In genomic region chr13:32587774-32588165, GRCh38 we compare ENCODE assay signal across 8 cellular contexts. TPM values are rescaled to one million over a fixed set of nuclear protein-coding genes. Genes with fewer than 3 reads are reported as not detected.
DNase-seq lines count a peak whose midpoint lies in the region; ATAC-seq and TF ChIP-seq lines count a peak whose summit lies in the region.

No MANE protein-coding gene starts in this region.

- H3K27me3 ChIP-seq in DND-41 (ENCODE audit: insufficient read depth, low read length, poor library complexity) (no peaks in the 10 kb centered on the region), stomach smooth muscle (ENCODE audit: control insufficient read depth in 1 of 2, insufficient read depth in 2 of 2, low read length in 2 of 2) (no peaks in the 10 kb centered on the region)

- H3K4me1 Mint-ChIP-seq in activated naive CD8-positive, alpha-beta T cell treated with anti-CD3 and anti-CD28 coated beads, Interleukin-2, amount 50 U/mL, for 24 hours: peaks cover 45% of the 10 kb centered on the region

- peak overlapping the region; percentile 92 for H3K27ac Mint-ChIP-seq in activated naive CD8-positive, alpha-beta T cell treated with anti-CD3 and anti-CD28 coated beads, Interleukin-2, amount 50 U/mL, for 24 hours

- peak overlapping the region; percentile 86 for H3K9ac ChIP-seq in DND-41 (ENCODE audit: low read depth, low read length)
- peak overlapping the region; percentile 76 to 80 for H3K9ac ChIP-seq in stomach smooth muscle (ENCODE audit: low read length in 2 of 2)

- ATAC-seq in DND-41 (ENCODE audit: insufficient read depth, low read depth): no peak
- no peak for ATAC-seq in activated naive CD8-positive, alpha-beta T cell treated with anti-CD3 and anti-CD28 coated beads, Interleukin-2, amount 50 U/mL, for 24 hours

- H3K9me3 Mint-ChIP-seq in activated naive CD8-positive, alpha-beta T cell treated with anti-CD3 and anti-CD28 coated beads, Interleukin-2, amount 50 U/mL, for 24 hours: no peaks in the 10 kb centered on the region

- H2AFZ ChIP-seq in DND-41 (ENCODE audit: low read depth, low read length): peak overlapping the region; percentile 76

- H3K4me3 Mint-ChIP-seq in activated naive CD8-positive, alpha-beta T cell treated with anti-CD3 and anti-CD28 coated beads, Interleukin-2, amount 50 U/mL, for 24 hours: peak overlapping the region; percentile 92

- DNase-seq in DND-41 (no peak), LHCN-M2 (ENCODE audit: low read depth) (peak; percentile 19), inferior parietal cortex (ENCODE audit: extremely low spot score) (peak; percentile 27), AG20443 (ENCODE audit: low spot score) (no peak)
- DNase-seq in activated naive CD8-positive, alpha-beta T cell treated with anti-CD3 and anti-CD28 coated beads, Interleukin-2, amount 50 U/mL, for 24 hours: no peak
- no peak for DNase-seq in NK-92 treated with Interleukin-12 subunit alpha and Interleukin-12 subunit beta, amount 100 ng/mL, for 24 hours (lab: John Stamatoyannopoulos, UW)
- DNase-seq in activated CD8-positive, alpha-beta memory T cell treated with anti-CD3 and anti-CD28 coated beads, Interleukin-2, amount 50 U/mL, for 48 hours: no peak

- peaks cover 4% of the 10 kb centered on the region for H3K36me3 Mint-ChIP-seq in activated naive CD8-positive, alpha-beta T cell treated with anti-CD3 and anti-CD28 coated beads, Interleukin-2, amount 50 U/mL, for 24 hours (ENCODE audit: low read depth)

- peaks cover 61% of the 10 kb centered on the region for H3K79me2 ChIP-seq in DND-41 (ENCODE audit: insufficient read depth, low read length)

- H3K36me3 ChIP-seq in DND-41 (ENCODE audit: insufficient read depth, low read length): peaks cover 3% of the 10 kb centered on the region
- no peaks in the 10 kb centered on the region for H3K36me3 ChIP-seq in stomach smooth muscle (ENCODE audit: control insufficient read depth in 2 of 2, insufficient read depth in 2 of 2, low read length in 2 of 2)

- H3K9me3 ChIP-seq in DND-41 (ENCODE audit: insufficient read depth, low read length, severe bottlenecking) (no peaks in the 10 kb centered on the region), stomach smooth muscle (ENCODE audit: control insufficient read depth in 2 of 2, low read length in 2 of 2) (no peaks in the 10 kb centered on the region)

- peaks cover 4% of the 10 kb centered on the region for H3K27me3 Mint-ChIP-seq in activated naive CD8-positive, alpha-beta T cell treated with anti-CD3 and anti-CD28 coated beads, Interleukin-2, amount 50 U/mL, for 24 hours

- H3K4me3 ChIP-seq in DND-41 (ENCODE audit: low read depth in 1 of 2, low read length in 2 of 2): peak overlapping the region; percentile 77 to 96
- H3K4me3 ChIP-seq in stomach smooth muscle (ENCODE audit: low read length in 2 of 2): peak overlapping the region; percentile 91 to 93

- H4K20me1 ChIP-seq in DND-41 (ENCODE audit: insufficient read depth, low read length): peaks cover 50% of the 10 kb centered on the region

- H3K27ac ChIP-seq in DND-41 (ENCODE audit: low read length) (peak overlapping the region; percentile 95), stomach smooth muscle (ENCODE audit: low read length) (peak overlapping the region; percentile 82)

- no peak for TF ChIP-seq CTCF in DND-41 (IDR thresholded peaks at IDR 0.05; ENCODE audit: borderline replicate concordance, extremely low read depth, low read length, poor library complexity, severe bottlenecking)

- peak overlapping the region; percentile 85 for H3K4me2 ChIP-seq in DND-41 (ENCODE audit: insufficient read depth, low read length)

- H3K4me1 ChIP-seq in DND-41 (ENCODE audit: insufficient read depth, low read length): peaks cover 37% of the 10 kb centered on the region
- H3K4me1 ChIP-seq in stomach smooth muscle (ENCODE audit: control insufficient read depth, insufficient read depth, low read length): peaks cover 10% of the 10 kb centered on the region

RNA-seq across cellular contexts. Expression of gene PDS5B, which starts 1.5 kb away (rescaled TPM):
- total RNA-seq in LHCN-M2 (2014; rRNA removed): 14.1 and 19.9 TPM in 2 replicates
- polyA plus RNA-seq in LHCN-M2 (2012): 6.9 TPM

RNA-seq across cellular contexts. Expression of gene N4BP2L2, which starts 49.2 kb away (rescaled TPM):
- 111 and 147 TPM in 2 replicates for total RNA-seq in LHCN-M2 (2014; rRNA removed)
- polyA plus RNA-seq in LHCN-M2 (2012): 15.9 TPM

Comparison
In these comparisons a context has a peak if more than half of its experiments do, and no peak if none do; other contexts are left out.
1. DNase-seq: peak in LHCN-M2 (single experiment) and inferior parietal cortex (single experiment); none in DND-41 (single experiment), activated naive CD8-positive, alpha-beta T cell treated with anti-CD3 and anti-CD28 coated beads, Interleukin-2, amount 50 U/mL, for 24 hours (single experiment), AG20443 (single experiment), NK-92 treated with Interleukin-12 subunit alpha and Interleukin-12 subunit beta, amount 100 ng/mL, for 24 hours (single experiment) and activated CD8-positive, alpha-beta memory T cell treated with anti-CD3 and anti-CD28 coated beads, Interleukin-2, amount 50 U/mL, for 48 hours (single experiment).